ENCODE assay signal across 19 cellular contexts in the genomic region with DNA sequence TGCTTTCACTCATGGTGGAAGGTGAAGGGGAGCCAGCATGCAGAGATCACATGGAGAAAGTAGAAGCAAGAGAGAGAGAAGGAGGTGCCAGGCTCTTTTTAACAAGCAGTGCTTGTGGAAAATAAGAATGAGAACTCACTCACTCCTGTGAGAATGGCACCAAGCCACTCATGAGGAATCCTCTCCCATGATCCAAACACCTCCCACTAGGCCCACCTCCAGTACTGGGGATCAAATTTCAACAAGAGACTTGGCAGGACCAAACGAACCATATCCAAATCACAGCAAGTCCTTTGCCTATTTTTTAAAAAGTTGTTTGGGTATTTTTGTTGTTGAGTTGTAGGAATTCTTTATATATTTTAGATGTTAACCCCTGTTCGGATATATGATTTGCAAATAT.
A peak's percentile ranks its signal among the peaks of the same experiment; 100 is the strongest.
DNase-seq lines count a peak whose midpoint lies in the region; ATAC-seq and TF ChIP-seq lines count a peak whose summit lies in the region.
"Had no signal": no experiment of that assay in that cellular context is flagged by ENCODE, and none has a peak within 500 bp of the region (broad histone marks: within the 10 kb centered on the region; RNA-seq: fewer than 3 reads in every experiment).

No MANE protein-coding gene starts in this region.

- no peak for TF ChIP-seq CTCF in omental fat pad (IDR thresholded peaks at IDR 0.05)

- peak; percentile 51 for ATAC-seq in omental fat pad (ENCODE audit: low FRiP score)
- no peak for ATAC-seq in HG02884 (IDR thresholded peaks at IDR 0.05; ENCODE audit: unreplicated experiment)
- no peak for ATAC-seq in GM21367 (IDR thresholded peaks at IDR 0.05; ENCODE audit: unreplicated experiment)
- ATAC-seq: esophagus mucosa, K562 had no signal

- DNase-seq in EH (ENCODE audit: low read depth) (peak; percentile 6), RPMI7951 (ENCODE audit: low read depth) (peak; percentile 7), fibroblast of the conjunctiva (ENCODE audit: low read depth) (peak; percentile 13), omental fat pad (ENCODE audit: low spot score) (no peak), Kasumi-1 (lab: John Stamatoyannopoulos, UW) (no peak), NCI-H128 (lab: John Stamatoyannopoulos, UW; ENCODE audit: unreplicated experiment) (no peak)
- DNase-seq: ACHN; activated naive CD8-positive, alpha-beta T cell treated with anti-CD3 and anti-CD28 coated beads for 36 hours; CD4-positive, alpha-beta T cell; DMS79 treated with DMSO at 0.1 percent for 48 hours; H7; NCI-H1105 treated with DMSO at 0.1 percent for 48 hours; NK-92 treated with Interleukin-12 subunit alpha and Interleukin-12 subunit beta, amount 100 ng/mL, for 24 hours; RPMI8226; stimulated activated naive CD4-positive, alpha-beta T cell had no signal

Comparison
In these comparisons a context has a peak if more than half of its experiments do, and no peak if none do; other contexts are left out.
1. DNase-seq: peak in EH (single experiment), RPMI7951 (single experiment) and fibroblast of the conjunctiva (single experiment); none in omental fat pad (single experiment), Kasumi-1 (0 of 2) and NCI-H128 (single experiment).